In genomic region chr13:113904411-113904810, GRCh38 we compare ENCODE assay signal across 8 cellular contexts. TPM values are rescaled to one million over a fixed set of nuclear protein-coding genes. Genes with fewer than 3 reads are reported as not detected.
DNase-seq lines count a peak whose midpoint lies in the region; FAIRE-seq and TF ChIP-seq lines count a peak whose summit lies in the region.

No MANE protein-coding gene starts in this region.

- no peak for TF ChIP-seq POLR2A in esophagus squamous epithelium (IDR thresholded peaks at IDR 0.05)
- no peak for TF ChIP-seq POLR2A in H54 (IDR thresholded peaks at IDR 0.05; ENCODE audit: low read depth, low read length)

- H3K4me1 ChIP-seq in esophagus squamous epithelium (peaks cover 0 to 7% (median 0%) of the 10 kb centered on the region in 3 donors), osteoblast (ENCODE audit: insufficient read depth, low read length) (peaks cover 22% of the 10 kb centered on the region)

- H3K9me3 ChIP-seq in esophagus squamous epithelium (no peaks in the 10 kb centered on the region), osteoblast (ENCODE audit: low read depth, low read length) (no peaks in the 10 kb centered on the region)

- no peak overlapping the region for H2AFZ ChIP-seq in osteoblast (ENCODE audit: low read length)

- in situ Hi-C loops in SK-MEL-5 (cut with HindIII; ENCODE audit: low pct_unique_long_range_greater_than_20kb, low sequenced_read_pairs) = no loop called here

- intact Hi-C loops in esophagus squamous epithelium (cut with DNase I) = no loop called here

- H4K20me1 ChIP-seq in osteoblast (ENCODE audit: insufficient read depth, low read length) = no peaks in the 10 kb centered on the region

- H3K4me3 ChIP-seq in esophagus squamous epithelium (no peak overlapping the region), osteoblast (ENCODE audit: insufficient read depth, low read length) (no peak overlapping the region)

- DNase-seq in activated CD4-positive, alpha-beta T cell treated with anti-CD3 and anti-CD28 coated beads for 48 hours = peak; percentile 44
- no peak for DNase-seq in activated CD4-positive, alpha-beta T cell treated with anti-CD3 and anti-CD28 coated beads for 1 hour
- peak; percentile 66 for DNase-seq in SK-MEL-5 (ENCODE audit: low read depth, low spot score)
- DNase-seq in esophagus squamous epithelium (lab: John Stamatoyannopoulos, UW) = no peak
- no peak for DNase-seq in osteoblast (ENCODE audit: insufficient read length, low spot score, missing footprints)
- DNase-seq in DMS79 treated with DMSO at 0.1 percent for 48 hours (lab: John Stamatoyannopoulos, UW) = no peak
- no peak for DNase-seq in H54 (ENCODE audit: insufficient read length, low spot score)
- DNase-seq in NCI-H1417 (lab: John Stamatoyannopoulos, UW) = no peak

- no peak overlapping the region for H3K4me2 ChIP-seq in osteoblast (ENCODE audit: insufficient read depth, low read length)

- no peaks in the 10 kb centered on the region for H3K79me2 ChIP-seq in osteoblast (ENCODE audit: insufficient read depth, low read length)

- no peaks in the 10 kb centered on the region for H3K36me3 ChIP-seq in esophagus squamous epithelium
- no peaks in the 10 kb centered on the region for H3K36me3 ChIP-seq in osteoblast (ENCODE audit: insufficient read depth, low read length)

- FAIRE-seq in H54 (lab: Jason Lieb, UNC) = no peak

- H3K27ac ChIP-seq in esophagus squamous epithelium = peak overlapping the region; percentile 3 to 84 (median 66)
- no peak overlapping the region for H3K27ac ChIP-seq in osteoblast (ENCODE audit: low read depth, low read length)

- 55 to 63% methylated on average over 6 to 7 of the region's 8 CpGs for WGBS in esophagus squamous epithelium, 2 donors

- TF ChIP-seq CTCF in esophagus squamous epithelium (IDR thresholded peaks at IDR 0.05) (peak in 5 of 6 experiments; percentile 54 to 67 (median 59)), osteoblast (IDR thresholded peaks at IDR 0.05; ENCODE audit: extremely low read depth, low read depth, low read length) (peak; percentile 54)

- H3K27me3 ChIP-seq in esophagus squamous epithelium = peaks cover 0 to 6% (median 0%) of the 10 kb centered on the region in 4 donors
- H3K27me3 ChIP-seq in osteoblast (ENCODE audit: insufficient read depth, low read length) = no peaks in the 10 kb centered on the region

RNA-seq across cellular contexts. Expression of gene GAS6, which starts 40.5 kb away (rescaled TPM):
- total RNA-seq in SK-MEL-5 (2014; rRNA removed; shearing (Covaris generic)) = 5.8 and 6.3 TPM in 2 replicates
- 16.1 and 17.8 TPM in 2 replicates for polyA plus RNA-seq in SK-MEL-5 (2015; cell fraction: cytosol; rRNA removed)
- 14.9 and 30.6 TPM in 2 replicates for polyA plus RNA-seq in SK-MEL-5 (2015; cell fraction: nucleus; rRNA removed)
- 100 to 1,000 TPM in 1 of 4 donors, 10 to 100 TPM in 3; 43.0 to 112 (median 68.5) TPM for total RNA-seq in esophagus squamous epithelium
- 417 and 480 TPM in 2 replicates for total RNA-seq in osteoblast

Comparison
In these comparisons a context has a peak if more than half of its experiments do, and no peak if none do; other contexts are left out.
1. DNase-seq: peak in activated CD4-positive, alpha-beta T cell treated with anti-CD3 and anti-CD28 coated beads for 48 hours (single experiment) and SK-MEL-5 (single experiment); none in activated CD4-positive, alpha-beta T cell treated with anti-CD3 and anti-CD28 coated beads for 1 hour (single experiment), esophagus squamous epithelium (single experiment), osteoblast (single experiment), DMS79 treated with DMSO at 0.1 percent for 48 hours (single experiment), H54 (single experiment) and NCI-H1417 (0 of 3).